ENCODE assay signal across 8 cellular contexts in genomic region chrX:108736509-108737479, GRCh38. TPM values are rescaled to one million over a fixed set of nuclear protein-coding genes. Genes with fewer than 3 reads are reported as not detected.
DNase-seq lines count a peak whose midpoint lies in the region; ATAC-seq and TF ChIP-seq lines count a peak whose summit lies in the region.

TSS of gene IRS4 (minus strand) at chrX:108736563.

- no peaks in the 10 kb centered on the region for H3K9me2 ChIP-seq in SK-N-SH

- H3K27ac ChIP-seq in SK-N-SH (ENCODE audit: low read depth in 2 of 2, low read length in 1 of 2) (no peak within 1 kb of the TSS), smooth muscle cell (ENCODE audit: low read depth) (no peak within 1 kb of the TSS)

- no peak for TF ChIP-seq EP300 in SK-N-SH (IDR thresholded peaks at IDR 0.05; ENCODE audit: borderline replicate concordance in 1 of 2, low read depth in 1 of 2, low read length in 1 of 2)

- POLR2A ChIA-PET in SK-N-SH (lab: Yijun Ruan, JAX), result no interaction called here

- H3K9me3 ChIP-seq in SK-N-SH (no peaks in the 10 kb centered on the region), smooth muscle cell (replicated peaks; ENCODE audit: low read depth) (no peaks in the 10 kb centered on the region)

- ATAC-seq in esophagus mucosa, result no peak

- H3K4me1 ChIP-seq in SK-N-SH (ENCODE audit: control insufficient read depth in 1 of 2, insufficient read depth in 2 of 2, low read depth in 1 of 2, low read length in 1 of 2), result no peaks in the 10 kb centered on the region; a peak in 1 of 4 replicates
- peaks cover 30% of the 10 kb centered on the region for H3K4me1 ChIP-seq in smooth muscle cell (ENCODE audit: low read depth)

- no peaks in the 10 kb centered on the region for H4K20me1 ChIP-seq in SK-N-SH (ENCODE audit: insufficient read depth)
- no peaks in the 10 kb centered on the region for H4K20me1 ChIP-seq in smooth muscle cell (ENCODE audit: low read depth)

- H3F3A ChIP-seq in SK-N-SH (replicated peaks; ENCODE audit: insufficient read depth) (no peaks in the 10 kb centered on the region), smooth muscle cell (ENCODE audit: low read depth) (no peaks in the 10 kb centered on the region)

- H2AFZ ChIP-seq in SK-N-SH (ENCODE audit: low read depth) (no peak within 1 kb of the TSS), smooth muscle cell (ENCODE audit: low read depth) (peak within 1 kb of the TSS; percentile 77)

- H3K9ac ChIP-seq in SK-N-SH, result no peak within 1 kb of the TSS
- no peak within 1 kb of the TSS for H3K9ac ChIP-seq in smooth muscle cell (ENCODE audit: low read depth)

- H3K27me3 ChIP-seq in SK-N-SH (ENCODE audit: insufficient read depth) (peaks cover 59% of the 10 kb centered on the region), smooth muscle cell (ENCODE audit: low read depth) (peaks cover 64% of the 10 kb centered on the region)

- TF ChIP-seq RAD21 in SK-N-SH (IDR thresholded peaks at IDR 0.05; ENCODE audit: low read length), result no peak

- 10% methylated on average over 38 of the region's 62 CpGs for WGBS in SK-N-SH (ENCODE audit: low lambda C conversion rate)
- 33% methylated on average over 50 of the region's 62 CpGs for WGBS in smooth muscle cell (ENCODE audit: low lambda C conversion rate)

- DNase-seq in NCI-H345 (lab: John Stamatoyannopoulos, UW) (peak; percentile 8), NCI-H345 treated with DMSO at 0.1 percent for 48 hours (lab: John Stamatoyannopoulos, UW; ENCODE audit: unreplicated experiment) (no peak), SK-N-SH (peak; percentile 46), iPS DF 4.7 (ENCODE audit: extremely low read depth, low spot score) (peak; percentile 51), smooth muscle cell (lab: John Stamatoyannopoulos, UW; ENCODE audit: unreplicated experiment) (no peak), NCI-H2029 (lab: John Stamatoyannopoulos, UW) (no peak)
- DNase-seq in activated effector memory CD4-positive, alpha-beta T cell treated with anti-CD3 and anti-CD28 coated beads, Interleukin-2, amount 50 U/mL, for 16 hours, result no peak

- H3K4me2 ChIP-seq in SK-N-SH (peak within 1 kb of the TSS; percentile 37; the same call in 1 of the 2 replicates), smooth muscle cell (peak within 1 kb of the TSS; percentile 89)

- H3K4me3 ChIP-seq in SK-N-SH (ENCODE audit: low read depth in 2 of 2, low read length in 1 of 2) (peak within 1 kb of the TSS in 1 of 2 experiments; percentile 12; a peak in 1 of 4 replicates), smooth muscle cell (peak within 1 kb of the TSS; percentile 53)

- no peaks in the 10 kb centered on the region for H3K36me3 ChIP-seq in SK-N-SH (replicated peaks in 1 of 2; ENCODE audit: control insufficient read depth in 1 of 2, insufficient read depth in 2 of 2, low read length in 1 of 2)
- H3K36me3 ChIP-seq in smooth muscle cell (ENCODE audit: low read depth), result no peaks in the 10 kb centered on the region

- H3K79me2 ChIP-seq in SK-N-SH (ENCODE audit: insufficient read depth), result no peaks in the 10 kb centered on the region
- H3K79me2 ChIP-seq in smooth muscle cell (ENCODE audit: low read depth), result no peaks in the 10 kb centered on the region

- TF ChIP-seq CTCF in SK-N-SH (IDR thresholded peaks at IDR 0.05) (no peak; the same call in 1 of the 2 replicates), smooth muscle cell (IDR thresholded peaks at IDR 0.05; ENCODE audit: borderline replicate concordance, insufficient read depth, poor library complexity, severe bottlenecking) (no peak)

- CTCF ChIA-PET in SK-N-SH (lab: Yijun Ruan, JAX), result interaction anchor here (1.9 kb wide), 1 partner anchor 11 kb away, joined by 5 read pairs; no protein-coding TSS in a partner anchor

TF ChIP-seq in SK-N-SH, 30 proteins besides CTCF, POLR2A, EP300 and RAD21:
- TF ChIP-seq RXRA (IDR thresholded peaks at IDR 0.05; ENCODE audit: borderline replicate concordance, low read depth) (no peak), RFX5 (IDR thresholded peaks at IDR 0.05; ENCODE audit: low read length) (no peak), USF1 (IDR thresholded peaks at IDR 0.05; ENCODE audit: borderline replicate concordance, low read depth) (0 out of 2 replicates have a peak, but pooled peaks have one; percentile 29)
TF ChIP-seq in SK-N-SH: peak in this region for 1.

RNA-seq across cellular contexts. Expression of gene IRS4, which starts in this region (rescaled TPM):
- polyA plus RNA-seq in SK-N-SH (2012; rRNA removed) (not detected in 2 replicates), smooth muscle cell (0.86 and 1.0 TPM in 2 replicates)
- not detected in 2 replicates for polyA plus RNA-seq in SK-N-SH (2012; cell fraction: cytosol; rRNA removed)
- polyA plus RNA-seq in SK-N-SH (2012; cell fraction: nucleus; rRNA removed), result not detected in 2 replicates
- total RNA-seq in smooth muscle cell (2.2 and 2.8 TPM in 2 replicates), esophagus mucosa (not detected)

Comparison
In these comparisons a context has a peak if more than half of its experiments do, and no peak if none do; other contexts are left out.
1. DNase-seq: peak in NCI-H345 (single experiment) and iPS DF 4.7 (single experiment); none in NCI-H345 treated with DMSO at 0.1 percent for 48 hours (single experiment), smooth muscle cell (single experiment), activated effector memory CD4-positive, alpha-beta T cell treated with anti-CD3 and anti-CD28 coated beads, Interleukin-2, amount 50 U/mL, for 16 hours (single experiment) and NCI-H2029 (single experiment).
2. Peak in DNase-seq and H3K4me2 ChIP-seq in SK-N-SH; RNA of the gene not detected or under 1 TPM.